1 cellular context compared by ENCODE assay signal in the genomic region with DNA sequence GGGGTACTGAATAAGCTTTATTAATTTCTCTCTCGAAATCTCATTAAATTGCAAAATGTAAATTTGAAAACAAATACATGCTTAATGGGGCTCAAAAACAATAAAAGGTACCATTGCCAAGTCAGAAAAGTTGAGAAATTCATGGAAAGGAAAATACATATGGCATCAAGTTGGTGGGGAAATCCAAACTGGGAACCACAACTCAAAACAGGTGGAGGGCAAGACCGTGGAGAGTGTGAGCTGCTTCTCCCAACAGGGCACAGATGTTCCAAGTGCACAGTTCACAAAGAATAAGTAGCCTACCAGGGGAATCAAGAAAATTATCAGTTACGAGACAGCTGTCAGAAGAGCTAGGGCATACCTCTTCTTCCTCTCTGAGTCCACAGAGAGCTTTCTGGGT.
TF ChIP-seq lines count a peak whose summit lies in the region.

No MANE protein-coding gene starts in this region.

TF ChIP-seq in H1, 55 proteins besides CTCF, POLR2A, EP300 and RAD21 (continued from another document):
- no peak for TF ChIP-seq TCF12 (IDR thresholded peaks at IDR 0.05; ENCODE audit: low read depth, low read length)
- TF ChIP-seq, protein P1, sequence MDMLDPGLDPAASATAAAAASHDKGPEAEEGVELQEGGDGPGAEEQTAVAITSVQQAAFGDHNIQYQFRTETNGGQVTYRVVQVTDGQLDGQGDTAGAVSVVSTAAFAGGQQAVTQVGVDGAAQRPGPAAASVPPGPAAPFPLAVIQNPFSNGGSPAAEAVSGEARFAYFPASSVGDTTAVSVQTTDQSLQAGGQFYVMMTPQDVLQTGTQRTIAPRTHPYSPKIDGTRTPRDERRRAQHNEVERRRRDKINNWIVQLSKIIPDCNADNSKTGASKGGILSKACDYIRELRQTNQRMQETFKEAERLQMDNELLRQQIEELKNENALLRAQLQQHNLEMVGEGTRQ (IDR thresholded peaks at IDR 0.05; ENCODE audit: low read length) = no peak
- no peak for TF ChIP-seq HDAC2 (IDR thresholded peaks at IDR 0.05; ENCODE audit: borderline replicate concordance in 1 of 2, low read depth in 2 of 2, low read length in 2 of 2)
- no peak for TF ChIP-seq NANOG (IDR thresholded peaks at IDR 0.05; ENCODE audit: insufficient read depth, low read depth, low read length, poor library complexity, severe bottlenecking)
- TF ChIP-seq SAP30 (IDR thresholded peaks at IDR 0.05; ENCODE audit: insufficient read depth, insufficient replicate concordance, low read length) = no peak
- no peak for TF ChIP-seq CHD1 (IDR thresholded peaks at IDR 0.05; ENCODE audit: low read depth, low read length)
- TF ChIP-seq POLR2AphosphoS5 (IDR thresholded peaks at IDR 0.05; ENCODE audit: low read depth, low read length) = no peak
- no peak for TF ChIP-seq SP2 (IDR thresholded peaks at IDR 0.05; ENCODE audit: low read length)
- TF ChIP-seq NRF1 (IDR thresholded peaks at IDR 0.05; ENCODE audit: low read depth, low read length) = no peak
- no peak for TF ChIP-seq CHD2 (IDR thresholded peaks at IDR 0.05; ENCODE audit: low read length)
- TF ChIP-seq TEAD4 (IDR thresholded peaks at IDR 0.05; ENCODE audit: low read depth, low read length) = no peak
- TF ChIP-seq PHF8 (conservative IDR thresholded peaks at IDR 0.05; ENCODE audit: low read depth, low read length) = no peak
- no peak for TF ChIP-seq CEBPB (IDR thresholded peaks at IDR 0.05; ENCODE audit: low read depth, low read length)
- TF ChIP-seq, protein P2, sequence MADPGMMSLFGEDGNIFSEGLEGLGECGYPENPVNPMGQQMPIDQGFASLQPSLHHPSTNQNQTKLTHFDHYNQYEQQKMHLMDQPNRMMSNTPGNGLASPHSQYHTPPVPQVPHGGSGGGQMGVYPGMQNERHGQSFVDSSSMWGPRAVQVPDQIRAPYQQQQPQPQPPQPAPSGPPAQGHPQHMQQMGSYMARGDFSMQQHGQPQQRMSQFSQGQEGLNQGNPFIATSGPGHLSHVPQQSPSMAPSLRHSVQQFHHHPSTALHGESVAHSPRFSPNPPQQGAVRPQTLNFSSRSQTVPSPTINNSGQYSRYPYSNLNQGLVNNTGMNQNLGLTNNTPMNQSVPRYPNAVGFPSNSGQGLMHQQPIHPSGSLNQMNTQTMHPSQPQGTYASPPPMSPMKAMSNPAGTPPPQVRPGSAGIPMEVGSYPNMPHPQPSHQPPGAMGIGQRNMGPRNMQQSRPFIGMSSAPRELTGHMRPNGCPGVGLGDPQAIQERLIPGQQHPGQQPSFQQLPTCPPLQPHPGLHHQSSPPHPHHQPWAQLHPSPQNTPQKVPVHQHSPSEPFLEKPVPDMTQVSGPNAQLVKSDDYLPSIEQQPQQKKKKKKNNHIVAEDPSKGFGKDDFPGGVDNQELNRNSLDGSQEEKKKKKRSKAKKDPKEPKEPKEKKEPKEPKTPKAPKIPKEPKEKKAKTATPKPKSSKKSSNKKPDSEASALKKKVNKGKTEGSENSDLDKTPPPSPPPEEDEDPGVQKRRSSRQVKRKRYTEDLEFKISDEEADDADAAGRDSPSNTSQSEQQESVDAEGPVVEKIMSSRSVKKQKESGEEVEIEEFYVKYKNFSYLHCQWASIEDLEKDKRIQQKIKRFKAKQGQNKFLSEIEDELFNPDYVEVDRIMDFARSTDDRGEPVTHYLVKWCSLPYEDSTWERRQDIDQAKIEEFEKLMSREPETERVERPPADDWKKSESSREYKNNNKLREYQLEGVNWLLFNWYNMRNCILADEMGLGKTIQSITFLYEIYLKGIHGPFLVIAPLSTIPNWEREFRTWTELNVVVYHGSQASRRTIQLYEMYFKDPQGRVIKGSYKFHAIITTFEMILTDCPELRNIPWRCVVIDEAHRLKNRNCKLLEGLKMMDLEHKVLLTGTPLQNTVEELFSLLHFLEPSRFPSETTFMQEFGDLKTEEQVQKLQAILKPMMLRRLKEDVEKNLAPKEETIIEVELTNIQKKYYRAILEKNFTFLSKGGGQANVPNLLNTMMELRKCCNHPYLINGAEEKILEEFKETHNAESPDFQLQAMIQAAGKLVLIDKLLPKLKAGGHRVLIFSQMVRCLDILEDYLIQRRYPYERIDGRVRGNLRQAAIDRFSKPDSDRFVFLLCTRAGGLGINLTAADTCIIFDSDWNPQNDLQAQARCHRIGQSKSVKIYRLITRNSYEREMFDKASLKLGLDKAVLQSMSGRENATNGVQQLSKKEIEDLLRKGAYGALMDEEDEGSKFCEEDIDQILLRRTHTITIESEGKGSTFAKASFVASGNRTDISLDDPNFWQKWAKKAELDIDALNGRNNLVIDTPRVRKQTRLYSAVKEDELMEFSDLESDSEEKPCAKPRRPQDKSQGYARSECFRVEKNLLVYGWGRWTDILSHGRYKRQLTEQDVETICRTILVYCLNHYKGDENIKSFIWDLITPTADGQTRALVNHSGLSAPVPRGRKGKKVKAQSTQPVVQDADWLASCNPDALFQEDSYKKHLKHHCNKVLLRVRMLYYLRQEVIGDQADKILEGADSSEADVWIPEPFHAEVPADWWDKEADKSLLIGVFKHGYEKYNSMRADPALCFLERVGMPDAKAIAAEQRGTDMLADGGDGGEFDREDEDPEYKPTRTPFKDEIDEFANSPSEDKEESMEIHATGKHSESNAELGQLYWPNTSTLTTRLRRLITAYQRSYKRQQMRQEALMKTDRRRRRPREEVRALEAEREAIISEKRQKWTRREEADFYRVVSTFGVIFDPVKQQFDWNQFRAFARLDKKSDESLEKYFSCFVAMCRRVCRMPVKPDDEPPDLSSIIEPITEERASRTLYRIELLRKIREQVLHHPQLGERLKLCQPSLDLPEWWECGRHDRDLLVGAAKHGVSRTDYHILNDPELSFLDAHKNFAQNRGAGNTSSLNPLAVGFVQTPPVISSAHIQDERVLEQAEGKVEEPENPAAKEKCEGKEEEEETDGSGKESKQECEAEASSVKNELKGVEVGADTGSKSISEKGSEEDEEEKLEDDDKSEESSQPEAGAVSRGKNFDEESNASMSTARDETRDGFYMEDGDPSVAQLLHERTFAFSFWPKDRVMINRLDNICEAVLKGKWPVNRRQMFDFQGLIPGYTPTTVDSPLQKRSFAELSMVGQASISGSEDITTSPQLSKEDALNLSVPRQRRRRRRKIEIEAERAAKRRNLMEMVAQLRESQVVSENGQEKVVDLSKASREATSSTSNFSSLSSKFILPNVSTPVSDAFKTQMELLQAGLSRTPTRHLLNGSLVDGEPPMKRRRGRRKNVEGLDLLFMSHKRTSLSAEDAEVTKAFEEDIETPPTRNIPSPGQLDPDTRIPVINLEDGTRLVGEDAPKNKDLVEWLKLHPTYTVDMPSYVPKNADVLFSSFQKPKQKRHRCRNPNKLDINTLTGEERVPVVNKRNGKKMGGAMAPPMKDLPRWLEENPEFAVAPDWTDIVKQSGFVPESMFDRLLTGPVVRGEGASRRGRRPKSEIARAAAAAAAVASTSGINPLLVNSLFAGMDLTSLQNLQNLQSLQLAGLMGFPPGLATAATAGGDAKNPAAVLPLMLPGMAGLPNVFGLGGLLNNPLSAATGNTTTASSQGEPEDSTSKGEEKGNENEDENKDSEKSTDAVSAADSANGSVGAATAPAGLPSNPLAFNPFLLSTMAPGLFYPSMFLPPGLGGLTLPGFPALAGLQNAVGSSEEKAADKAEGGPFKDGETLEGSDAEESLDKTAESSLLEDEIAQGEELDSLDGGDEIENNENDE (IDR thresholded peaks at IDR 0.05; ENCODE audit: insufficient replicate concordance, low read length) = no peak
